In genomic region chr21:26138615-26139257, GRCh38 we compare ENCODE assay signal across 1 cellular context.
TF ChIP-seq lines count a peak whose summit lies in the region.

No MANE protein-coding gene starts in this region.

TF ChIP-seq in K562, 482 proteins besides CTCF, POLR2A, EP300 and RAD21:
- TF ChIP-seq NCOA6 (IDR thresholded peaks at IDR 0.05) = no peak
- no peak for TF ChIP-seq RBM22 (IDR thresholded peaks at IDR 0.05; ENCODE audit: low read depth, low read length, poor library complexity, severe bottlenecking)
- TF ChIP-seq SRSF9 (IDR thresholded peaks at IDR 0.05; ENCODE audit: borderline replicate concordance, low read depth, low read length) = no peak
- TF ChIP-seq, protein P1, sequence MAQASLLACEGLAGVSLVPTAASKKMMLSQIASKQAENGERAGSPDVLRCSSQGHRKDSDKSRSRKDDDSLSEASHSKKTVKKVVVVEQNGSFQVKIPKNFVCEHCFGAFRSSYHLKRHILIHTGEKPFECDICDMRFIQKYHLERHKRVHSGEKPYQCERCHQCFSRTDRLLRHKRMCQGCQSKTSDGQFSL (CRISPR knock-in tag; IDR thresholded peaks at IDR 0.05) = no peak
- TF ChIP-seq, protein P1 (tag; IDR thresholded peaks at IDR 0.05) = no peak
- peak; percentile 60; the same call in 1 of the 2 replicates for TF ChIP-seq ZSCAN32 (CRISPR knock-in tag; IDR thresholded peaks at IDR 0.05)
- TF ChIP-seq, protein P2, sequence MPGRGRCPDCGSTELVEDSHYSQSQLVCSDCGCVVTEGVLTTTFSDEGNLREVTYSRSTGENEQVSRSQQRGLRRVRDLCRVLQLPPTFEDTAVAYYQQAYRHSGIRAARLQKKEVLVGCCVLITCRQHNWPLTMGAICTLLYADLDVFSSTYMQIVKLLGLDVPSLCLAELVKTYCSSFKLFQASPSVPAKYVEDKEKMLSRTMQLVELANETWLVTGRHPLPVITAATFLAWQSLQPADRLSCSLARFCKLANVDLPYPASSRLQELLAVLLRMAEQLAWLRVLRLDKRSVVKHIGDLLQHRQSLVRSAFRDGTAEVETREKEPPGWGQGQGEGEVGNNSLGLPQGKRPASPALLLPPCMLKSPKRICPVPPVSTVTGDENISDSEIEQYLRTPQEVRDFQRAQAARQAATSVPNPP (IDR thresholded peaks at IDR 0.05; ENCODE audit: borderline replicate concordance, insufficient read depth, insufficient read length) = no peak
- no peak for TF ChIP-seq CEBPG (CRISPR knock-in tag; IDR thresholded peaks at IDR 0.05)
- TF ChIP-seq CEBPG (tag; conservative IDR thresholded peaks at IDR 0.05 in 1 of 2, IDR thresholded peaks at IDR 0.05 in 1 of 2) = peak; percentile 91 to 98
- TF ChIP-seq RBM25 (IDR thresholded peaks at IDR 0.05; ENCODE audit: low read depth, low read length, severe bottlenecking) = no peak
- 0 out of 2 replicates have a peak, but pooled peaks have one; percentile 10 for TF ChIP-seq IRF9 (tag; IDR thresholded peaks at IDR 0.05)
- TF ChIP-seq, protein P3, sequence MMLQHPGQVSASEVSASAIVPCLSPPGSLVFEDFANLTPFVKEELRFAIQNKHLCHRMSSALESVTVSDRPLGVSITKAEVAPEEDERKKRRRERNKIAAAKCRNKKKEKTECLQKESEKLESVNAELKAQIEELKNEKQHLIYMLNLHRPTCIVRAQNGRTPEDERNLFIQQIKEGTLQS (IDR thresholded peaks at IDR 0.05) = peak; percentile 66
- TF ChIP-seq, protein P3 (CRISPR knock-in tag; conservative IDR thresholded peaks at IDR 0.05) = no peak
- TF ChIP-seq TAF15 (IDR thresholded peaks at IDR 0.05; ENCODE audit: low read depth, low read length) = no peak
- no peak for TF ChIP-seq ZNF124 (CRISPR knock-in tag; IDR thresholded peaks at IDR 0.05)
- TF ChIP-seq, protein P4, sequence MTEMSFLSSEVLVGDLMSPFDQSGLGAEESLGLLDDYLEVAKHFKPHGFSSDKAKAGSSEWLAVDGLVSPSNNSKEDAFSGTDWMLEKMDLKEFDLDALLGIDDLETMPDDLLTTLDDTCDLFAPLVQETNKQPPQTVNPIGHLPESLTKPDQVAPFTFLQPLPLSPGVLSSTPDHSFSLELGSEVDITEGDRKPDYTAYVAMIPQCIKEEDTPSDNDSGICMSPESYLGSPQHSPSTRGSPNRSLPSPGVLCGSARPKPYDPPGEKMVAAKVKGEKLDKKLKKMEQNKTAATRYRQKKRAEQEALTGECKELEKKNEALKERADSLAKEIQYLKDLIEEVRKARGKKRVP (CRISPR knock-in tag; IDR thresholded peaks at IDR 0.05) = peak; percentile 75; the same call in 1 of the 2 replicates
- no peak for TF ChIP-seq SMAD2 (IDR thresholded peaks at IDR 0.05; ENCODE audit: low read depth, low read length)
- TF ChIP-seq ZBTB8A (IDR thresholded peaks at IDR 0.05; ENCODE audit: partially characterized antibody) = no peak
- TF ChIP-seq ATF7 (IDR thresholded peaks at IDR 0.05) = peak; percentile 35; the same call in 1 of the 2 replicates
- TF ChIP-seq TRIM24 (IDR thresholded peaks at IDR 0.05) = peak; percentile 40 to 52; a peak in 2 of 4 replicates
- TF ChIP-seq ZFP36 (IDR thresholded peaks at IDR 0.05; ENCODE audit: low read depth, low read length, partially characterized antibody) = no peak
- TF ChIP-seq ZNF134 (CRISPR knock-in tag; conservative IDR thresholded peaks at IDR 0.05) = no peak
- no peak for TF ChIP-seq SMARCA4 (IDR thresholded peaks at IDR 0.05)
- no peak for TF ChIP-seq THRAP3 (IDR thresholded peaks at IDR 0.05; ENCODE audit: borderline replicate concordance)
- no peak for TF ChIP-seq IRF2 (CRISPR knock-in tag; IDR thresholded peaks at IDR 0.05)
- no peak for TF ChIP-seq TBP (optimal IDR thresholded peaks at IDR 0.05; ENCODE audit: low read depth, low read length)
- no peak for TF ChIP-seq SP1 (CRISPR knock-in tag; IDR thresholded peaks at IDR 0.05)
TF ChIP-seq in K562: peak in this region for 7.
